ENCODE assay signal across 8 cellular contexts in the genomic region with DNA sequence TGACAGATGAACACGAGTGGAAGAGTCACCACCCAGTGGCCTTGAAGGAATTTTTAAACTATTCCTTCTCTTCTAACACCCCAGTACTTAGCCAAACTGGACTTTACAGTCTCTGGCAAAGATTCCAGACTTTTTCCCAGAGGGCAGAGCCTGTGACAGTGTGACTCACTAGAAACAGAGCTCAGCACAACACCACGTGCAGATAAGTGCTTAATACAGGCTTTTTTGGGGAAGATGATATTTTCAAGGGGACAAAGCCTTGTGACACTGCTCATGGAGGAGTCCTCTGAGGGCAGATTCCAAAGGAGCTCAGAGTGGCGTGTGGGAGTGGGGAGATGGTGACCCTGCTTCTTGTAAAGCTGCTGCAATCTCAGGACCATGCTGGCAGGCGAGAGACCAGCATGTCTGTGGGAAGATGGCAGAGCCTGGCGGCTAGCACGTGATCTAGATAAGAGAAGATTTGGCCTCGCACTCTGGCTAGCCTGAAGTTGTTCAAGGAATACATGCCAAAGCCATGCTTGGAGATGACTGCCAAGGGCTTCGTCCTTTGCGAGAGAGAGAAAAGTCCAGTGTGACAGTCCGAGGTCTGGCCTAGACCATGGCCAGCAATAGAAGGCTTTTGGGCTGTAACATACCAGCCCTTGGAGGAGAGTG. TPM values are rescaled to one million over a fixed set of nuclear protein-coding genes. Genes with fewer than 3 reads are reported as not detected.
DNase-seq lines count a peak whose midpoint lies in the region; ATAC-seq, FAIRE-seq and TF ChIP-seq lines count a peak whose summit lies in the region.

No MANE protein-coding gene starts in this region.

- peak overlapping the region; percentile 90 for H3K9ac ChIP-seq in smooth muscle cell (ENCODE audit: low read depth)

- no peaks in the 10 kb centered on the region for H4K20me1 ChIP-seq in smooth muscle cell (ENCODE audit: low read depth)

- no peak for DNase-seq in GM19239 (ENCODE audit: insufficient read length, low spot score)
- DNase-seq in activated B cell treated with CpG ODN at 0.5 μM for 24 hours = no peak
- no peak for DNase-seq in glutamatergic neuron
- peak; percentile 8 for DNase-seq in smooth muscle cell (lab: John Stamatoyannopoulos, UW; ENCODE audit: unreplicated experiment)
- DNase-seq in HK-2 (ENCODE audit: unreplicated experiment) = no peak
- DNase-seq in GM13977 (ENCODE audit: low spot score) = no peak

- H3K27ac Mint-ChIP-seq in activated B cell treated with CpG ODN at 0.5 μM for 24 hours = peak overlapping the region; percentile 91
- H3K27ac Mint-ChIP-seq in glutamatergic neuron (ENCODE audit: unreplicated experiment) = no peak overlapping the region

- peaks cover 61% of the 10 kb centered on the region for H3K4me1 Mint-ChIP-seq in activated B cell treated with CpG ODN at 0.5 μM for 24 hours
- peaks cover 7% of the 10 kb centered on the region for H3K4me1 Mint-ChIP-seq in glutamatergic neuron (ENCODE audit: low read depth, unreplicated experiment)

- FAIRE-seq in GM19239 (lab: Jason Lieb, UNC) = peak; percentile 49

- in situ Hi-C loops in GM13977 (cut with MboI; ENCODE audit: low pct_unique_long_range_greater_than_20kb, low sequenced_read_pairs, unreplicated experiment) = loop anchor here (10.0 kb wide), 1 partner anchor 99 kb away; no protein-coding TSS in a partner anchor

- H3K4me3 ChIP-seq in smooth muscle cell = no peak overlapping the region

- intact Hi-C loops in activated B cell treated with CpG ODN at 0.5 μM for 24 hours (cut with micrococcal nuclease) = loop anchor here (5.0 kb wide), 1 partner anchor 402 kb away; no protein-coding TSS in a partner anchor

- CTCF ChIA-PET in activated B cell treated with CpG ODN at 0.5 μM for 24 hours (lab: Charles Lee) = interaction anchor here (0.9 kb wide), 1 partner anchor 95 kb away, joined by 3 read pairs; no protein-coding TSS in a partner anchor

- H3K36me3 Mint-ChIP-seq in activated B cell treated with CpG ODN at 0.5 μM for 24 hours (ENCODE audit: low read depth) (no peaks in the 10 kb centered on the region), glutamatergic neuron (ENCODE audit: unreplicated experiment) (no peaks in the 10 kb centered on the region)

- no peaks in the 10 kb centered on the region for H3K36me3 ChIP-seq in smooth muscle cell (ENCODE audit: low read depth)

- H3K27ac ChIP-seq in smooth muscle cell (ENCODE audit: low read depth) = peak overlapping the region; percentile 99

- peaks cover 5% of the 10 kb centered on the region for H3K4me1 ChIP-seq in smooth muscle cell (ENCODE audit: low read depth)

- H3K9me3 Mint-ChIP-seq in activated B cell treated with CpG ODN at 0.5 μM for 24 hours (no peaks in the 10 kb centered on the region), glutamatergic neuron (ENCODE audit: unreplicated experiment) (peaks cover 3% of the 10 kb centered on the region)

- no peaks in the 10 kb centered on the region for H3K27me3 ChIP-seq in smooth muscle cell (ENCODE audit: low read depth)

- WGBS in smooth muscle cell (ENCODE audit: low lambda C conversion rate) = 40% methylated on average over 10 of the region's 10 CpGs

- no peaks in the 10 kb centered on the region for H3K79me2 ChIP-seq in smooth muscle cell (ENCODE audit: low read depth)

- no peak for ATAC-seq in activated B cell treated with CpG ODN at 0.5 μM for 24 hours (ENCODE audit: low read depth)
- no peak for ATAC-seq in GM19452 (IDR thresholded peaks at IDR 0.05; ENCODE audit: unreplicated experiment)
- no peak for ATAC-seq in GM19455 (IDR thresholded peaks at IDR 0.05; ENCODE audit: unreplicated experiment)

- H3K9me3 ChIP-seq in smooth muscle cell (replicated peaks; ENCODE audit: low read depth) = no peaks in the 10 kb centered on the region

- TF ChIP-seq CTCF in activated B cell treated with CpG ODN at 0.5 μM for 24 hours (IDR thresholded peaks at IDR 0.05) (no peak), glutamatergic neuron (IDR thresholded peaks at IDR 0.05; ENCODE audit: partially characterized antibody, unreplicated experiment) (no peak), smooth muscle cell (IDR thresholded peaks at IDR 0.05; ENCODE audit: borderline replicate concordance, insufficient read depth, poor library complexity, severe bottlenecking) (no peak), GM13977 (IDR thresholded peaks at IDR 0.05; ENCODE audit: extremely low read depth, insufficient read depth, missing control alignments) (no peak)

- H3K27me3 Mint-ChIP-seq in activated B cell treated with CpG ODN at 0.5 μM for 24 hours (no peaks in the 10 kb centered on the region), glutamatergic neuron (ENCODE audit: unreplicated experiment) (no peaks in the 10 kb centered on the region)

- POLR2A ChIA-PET in activated B cell treated with CpG ODN at 0.5 μM for 24 hours (lab: Charles Lee) = interaction anchor here (3.3 kb wide), 1 partner anchor 9 kb away, joined by 15 read pairs; the partner anchor contains the start of gene AIFM1

- H2AFZ ChIP-seq in smooth muscle cell (ENCODE audit: low read depth) = no peak overlapping the region

- H3K4me3 Mint-ChIP-seq in activated B cell treated with CpG ODN at 0.5 μM for 24 hours (peak overlapping the region; percentile 5), glutamatergic neuron (ENCODE audit: unreplicated experiment) (peak overlapping the region; percentile 89)

- H3F3A ChIP-seq in smooth muscle cell (ENCODE audit: low read depth) = no peaks in the 10 kb centered on the region

- H3K4me2 ChIP-seq in smooth muscle cell = peak overlapping the region; percentile 85

RNA-seq across cellular contexts. Expression of gene RAB33A, which starts 2.4 kb away (rescaled TPM):
- total RNA-seq in activated B cell treated with CpG ODN at 0.5 μM for 24 hours (6.9 and 8.0 TPM in 2 replicates), glutamatergic neuron (ENCODE audit: unreplicated experiment) (13.3 TPM), smooth muscle cell (0.58 and 1.4 TPM in 2 replicates)
- 2.2 and 2.6 TPM in 2 replicates for polyA plus RNA-seq in smooth muscle cell

RNA-seq across cellular contexts. Expression of gene AIFM1, which starts 8.5 kb away (rescaled TPM):
- 30.8 and 34.3 TPM in 2 replicates for total RNA-seq in activated B cell treated with CpG ODN at 0.5 μM for 24 hours
- 29.1 TPM for total RNA-seq in glutamatergic neuron (ENCODE audit: unreplicated experiment)
- total RNA-seq in smooth muscle cell = 26.0 and 39.0 TPM in 2 replicates
- 32.5 and 35.8 TPM in 2 replicates for polyA plus RNA-seq in smooth muscle cell
